Comparison of ENCODE assay signal across 19 cellular contexts in the genomic region with DNA sequence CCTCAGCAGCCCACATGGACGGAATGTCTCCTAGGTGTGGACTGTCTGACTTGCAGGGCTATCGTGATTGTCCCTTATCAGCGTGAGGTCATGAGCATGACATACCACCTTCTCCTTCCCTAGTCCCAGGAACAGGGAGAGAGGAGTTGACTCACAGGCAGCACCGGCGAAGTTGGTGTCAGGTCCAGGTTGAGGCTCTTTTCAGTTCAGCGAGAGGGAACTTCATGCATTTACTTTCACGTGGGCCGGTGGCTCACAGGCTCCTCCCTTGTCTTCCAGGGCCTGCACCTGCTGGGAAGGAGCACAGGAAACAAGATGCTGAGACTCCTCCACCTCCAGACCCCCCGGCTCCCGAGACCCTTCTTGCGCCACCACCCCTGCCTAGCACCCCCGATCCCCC. TPM values are rescaled to one million over a fixed set of nuclear protein-coding genes. Genes with fewer than 3 reads are reported as not detected.
DNase-seq lines count a peak whose midpoint lies in the region; ATAC-seq and TF ChIP-seq lines count a peak whose summit lies in the region.
"Had no signal": no experiment of that assay in that cellular context is flagged by ENCODE, and none has a peak within 500 bp of the region (broad histone marks: within the 10 kb centered on the region; RNA-seq: fewer than 3 reads in every experiment).

No MANE protein-coding gene starts in this region.

- H3K4me1 ChIP-seq in Caco-2, result peaks cover 26% of the 10 kb centered on the region
- H3K4me1 ChIP-seq in RWPE2 (ENCODE audit: insufficient read depth, poor library complexity, severe bottlenecking), result peaks cover 4% of the 10 kb centered on the region
- H3K4me1 ChIP-seq in osteoblast (ENCODE audit: insufficient read depth, low read length), result no peaks in the 10 kb centered on the region
- peaks cover 1 to 24% (median 9%) of the 10 kb centered on the region in 4 donors for H3K4me1 ChIP-seq in upper lobe of left lung
- H3K4me1 ChIP-seq in MM.1S (ENCODE audit: low read length), result peaks cover 2% of the 10 kb centered on the region
- H3K4me1 ChIP-seq: SJCRH30 had no signal

- CTCF ChIA-PET in Caco-2 (lab: Charles Lee), result no interaction called here

- no peak overlapping the region for H2AFZ ChIP-seq in osteoblast (ENCODE audit: low read length)
- H2AFZ ChIP-seq in MM.1S (ENCODE audit: low read length), result no peak overlapping the region
- H2AFZ ChIP-seq: PC-9 had no signal

- TF ChIP-seq CTCF in Caco-2 (IDR thresholded peaks at IDR 0.05; ENCODE audit: insufficient read depth in 1 of 2, low read depth in 1 of 2, low read length in 1 of 2, severe bottlenecking in 1 of 2, unreplicated experiment in 1 of 2) (no peak), RWPE2 (IDR thresholded peaks at IDR 0.05; ENCODE audit: poor library complexity, severe bottlenecking) (no peak), osteoblast (IDR thresholded peaks at IDR 0.05; ENCODE audit: extremely low read depth, low read depth, low read length) (no peak), upper lobe of left lung (IDR thresholded peaks at IDR 0.05) (no peak), MM.1S (IDR thresholded peaks at IDR 0.05; ENCODE audit: low read length) (no peak)

- H3K4me1 Mint-ChIP-seq in Caco-2 (ENCODE audit: low read depth, unreplicated experiment), result peaks cover 48% of the 10 kb centered on the region

- H3K4me2 ChIP-seq in osteoblast (ENCODE audit: insufficient read depth, low read length) (no peak overlapping the region), MM.1S (ENCODE audit: low read depth, low read length) (no peak overlapping the region)
- H3K4me2 ChIP-seq: KMS-11, PC-9 had no signal

- no peak for TF ChIP-seq POLR2A in erythroblast (IDR thresholded peaks at IDR 0.05; ENCODE audit: low read length)
- TF ChIP-seq POLR2A in upper lobe of left lung (IDR thresholded peaks at IDR 0.05), result no peak

- no peak overlapping the region for H3K4me3 ChIP-seq in Caco-2 (ENCODE audit: low read depth, low read length)
- H3K4me3 ChIP-seq in RWPE2 (ENCODE audit: severe bottlenecking), result no peak overlapping the region
- no peak overlapping the region for H3K4me3 ChIP-seq in osteoblast (ENCODE audit: insufficient read depth, low read length)
- no peak overlapping the region for H3K4me3 ChIP-seq in upper lobe of left lung
- no peak overlapping the region for H3K4me3 ChIP-seq in MM.1S (ENCODE audit: low read length)
- H3K4me3 ChIP-seq: PC-9, SJCRH30 had no signal

- H3K27ac Mint-ChIP-seq in Caco-2 (ENCODE audit: unreplicated experiment), result peak overlapping the region; percentile 54
- H3K27ac Mint-ChIP-seq: CD4-positive, alpha-beta T cell; HFFc6 had no signal

- ATAC-seq in RWPE2 (ENCODE audit: low read depth) (no peak), upper lobe of left lung (ENCODE audit: low FRiP score in 2 of 2) (no peak)

- POLR2A ChIA-PET in Caco-2 (lab: Charles Lee), result no interaction called here

- intact Hi-C loops in Caco-2 (cut with micrococcal nuclease; ENCODE audit: unreplicated experiment), result no loop called here

- 83 to 88% methylated on average over 8 to 12 of the region's 12 CpGs for whole genome bisulfite sequencing in upper lobe of left lung, 2 donors

- H3K36me3 Mint-ChIP-seq in Caco-2 (ENCODE audit: insufficient read depth, unreplicated experiment), result peaks cover 95% of the 10 kb centered on the region

- H3K9me3 Mint-ChIP-seq in Caco-2 (ENCODE audit: unreplicated experiment), result no peaks in the 10 kb centered on the region
- H3K9me3 Mint-ChIP-seq: CD4-positive, alpha-beta T cell; HFFc6 had no signal

- no peak overlapping the region for H3K9ac ChIP-seq in MM.1S (ENCODE audit: low read length)
- H3K9ac ChIP-seq: KMS-11 had no signal

- no peaks in the 10 kb centered on the region for H3K27me3 Mint-ChIP-seq in Caco-2 (ENCODE audit: insufficient read depth, unreplicated experiment)
- H3K27me3 Mint-ChIP-seq: CD4-positive, alpha-beta T cell had no signal

- H3K36me3 ChIP-seq in Caco-2 (ENCODE audit: control insufficient read depth, insufficient read depth, low read length) (peaks cover 7% of the 10 kb centered on the region), RWPE2 (ENCODE audit: low read depth) (peaks cover 75% of the 10 kb centered on the region), osteoblast (ENCODE audit: insufficient read depth, low read length) (no peaks in the 10 kb centered on the region), upper lobe of left lung (peaks cover 0 to 24% (median 8%) of the 10 kb centered on the region in 4 donors), MM.1S (replicated peaks; ENCODE audit: insufficient read depth, low read length) (no peaks in the 10 kb centered on the region)

- peak overlapping the region; percentile 98 for H3K27ac ChIP-seq in RWPE2 (ENCODE audit: poor library complexity, severe bottlenecking)
- no peak overlapping the region for H3K27ac ChIP-seq in osteoblast (ENCODE audit: low read depth, low read length)
- H3K27ac ChIP-seq in upper lobe of left lung, result no peak overlapping the region
- no peak overlapping the region for H3K27ac ChIP-seq in MM.1S (ENCODE audit: low read length)
- H3K27ac ChIP-seq: KMS-11, PC-9, SJCRH30 had no signal

- no peak for TF ChIP-seq EP300 in upper lobe of left lung (IDR thresholded peaks at IDR 0.05)

- H4K20me1 ChIP-seq in osteoblast (ENCODE audit: insufficient read depth, low read length), result no peaks in the 10 kb centered on the region
- H4K20me1 ChIP-seq in MM.1S (ENCODE audit: insufficient read depth, low read length), result no peaks in the 10 kb centered on the region

- DNase-seq in Caco-2 (no peak), RWPE2 (ENCODE audit: low spot score) (no peak), erythroblast (lab: John Stamatoyannopoulos, UW) (peak; percentile 38 to 59), osteoblast (ENCODE audit: insufficient read length, low spot score, missing footprints) (peak; percentile 30), upper lobe of left lung (no peak), medulla oblongata (ENCODE audit: extremely low spot score) (no peak), midbrain (lab: John Stamatoyannopoulos, UW) (no peak), MM.1S (no peak)
- DNase-seq: CD4-positive, alpha-beta T cell; DMS153; GF-D8; HFFc6; NCI-H1417 treated with DMSO at 0.1 percent for 48 hours; NCI-H187 treated with DMSO at 0.1 percent for 48 hours; NCI-H345; NCI-H524 treated with DMSO at 0.1 percent for 48 hours; PC-9; SJCRH30 had no signal

- no peaks in the 10 kb centered on the region for H3K79me2 ChIP-seq in osteoblast (ENCODE audit: insufficient read depth, low read length)
- H3K79me2 ChIP-seq in MM.1S (ENCODE audit: low read length), result no peaks in the 10 kb centered on the region

- H3K27me3 ChIP-seq in Caco-2 (replicated peaks; ENCODE audit: control insufficient read depth, insufficient read depth, low read length) (no peaks in the 10 kb centered on the region), RWPE2 (ENCODE audit: insufficient read depth, poor library complexity, severe bottlenecking) (no peaks in the 10 kb centered on the region), osteoblast (ENCODE audit: insufficient read depth, low read length) (no peaks in the 10 kb centered on the region), upper lobe of left lung (peaks cover 0 to 5% (median 0%) of the 10 kb centered on the region in 4 donors), MM.1S (replicated peaks; ENCODE audit: insufficient read depth, low read length) (peaks cover 26% of the 10 kb centered on the region)
- H3K27me3 ChIP-seq: SJCRH30 had no signal

- H3K4me3 Mint-ChIP-seq in Caco-2 (ENCODE audit: unreplicated experiment), result no peak overlapping the region
- H3K4me3 Mint-ChIP-seq: CD4-positive, alpha-beta T cell; HFFc6 had no signal

- no peaks in the 10 kb centered on the region for H3K9me3 ChIP-seq in Caco-2
- no peaks in the 10 kb centered on the region for H3K9me3 ChIP-seq in RWPE2 (ENCODE audit: severe bottlenecking)
- H3K9me3 ChIP-seq in osteoblast (ENCODE audit: low read depth, low read length), result no peaks in the 10 kb centered on the region
- no peaks in the 10 kb centered on the region for H3K9me3 ChIP-seq in upper lobe of left lung
- H3K9me3 ChIP-seq in MM.1S (replicated peaks; ENCODE audit: insufficient read depth, low read length), result no peaks in the 10 kb centered on the region
- H3K9me3 ChIP-seq: SJCRH30 had no signal

- H3F3A ChIP-seq in MM.1S (ENCODE audit: insufficient read depth, low read length), result no peaks in the 10 kb centered on the region

- H3K9me2 ChIP-seq in MM.1S (replicated peaks; ENCODE audit: insufficient read depth, low read length), result no peaks in the 10 kb centered on the region

- BruUV-seq in Caco-2 (replicated peaks; lab: Mats Ljungman, UMichigan), result no TSS peak

RNA-seq across cellular contexts. Expression of gene PROSER2, which starts 46.1 kb away (rescaled TPM):
- total RNA-seq in Caco-2 (2022) (123 and 134 TPM in 2 replicates), osteoblast (4.4 and 6.9 TPM in 2 replicates), upper lobe of left lung (10 to 100 TPM; 19.8 to 64.5 (median 24.7) TPM)

Comparison
In these comparisons a context has a peak if more than half of its experiments do, and no peak if none do; other contexts are left out.
1. DNase-seq: peak in erythroblast (2 of 2) and osteoblast (single experiment); none in Caco-2 (0 of 2), RWPE2 (single experiment), upper lobe of left lung (0 of 2), medulla oblongata (single experiment), midbrain (single experiment) and MM.1S (single experiment).